In genomic region chr2:37918742-37919186, GRCh38 we compare ENCODE assay signal across 28 cellular contexts. TPM values are rescaled to one million over a fixed set of nuclear protein-coding genes. Genes with fewer than 3 reads are reported as not detected.
DNase-seq lines count a peak whose midpoint lies in the region; ATAC-seq, FAIRE-seq and TF ChIP-seq lines count a peak whose summit lies in the region.
"Had no signal": no experiment of that assay in that cellular context is flagged by ENCODE, and none has a peak within 500 bp of the region (broad histone marks: within the 10 kb centered on the region; RNA-seq: fewer than 3 reads in every experiment).

No MANE protein-coding gene starts in this region.

- TF ChIP-seq RAD21 in K562 (CRISPR knock-in tag; conservative IDR thresholded peaks at IDR 0.05 in 1 of 2, IDR thresholded peaks at IDR 0.05 in 1 of 2) (no peak), HepG2 (CRISPR knock-in tag; IDR thresholded peaks at IDR 0.05) (no peak)

- DNase-seq in left ventricle myocardium inferior (no peak), Right ventricle myocardium inferior (ENCODE audit: missing footprints) (no peak), K562 (ENCODE audit: extremely low read depth in 1 of 4, low spot score in 3 of 4) (no peak), HepG2 (ENCODE audit: low spot score) (peak; percentile 99), spleen (no peak), T-helper 1 cell (no peak), activated gamma-delta T cell (lab: John Stamatoyannopoulos, UW) (no peak)
- DNase-seq: activated CD4-positive, alpha-beta memory T cell treated with anti-CD3 and anti-CD28 coated beads for 36 hours; activated CD8-positive, alpha-beta memory T cell treated with anti-CD3 and anti-CD28 coated beads, Interleukin-2, amount 50 U/mL, for 4 hours; activated naive CD4-positive, alpha-beta T cell treated with anti-CD3 and anti-CD28 coated beads, Interleukin-2, amount 10 ng/mL, durations not matched to agents 7 days and 5 days; amniotic stem cell; HFFc6; hippocampal formation; left cardiac atrium; mesendoderm; NCI-H1694; NCI-H446; NCI-H748 treated with DMSO at 0.1 percent for 48 hours; right cardiac atrium; SHP77; stimulated activated naive CD8-positive, alpha-beta T cell treated with anti-CD3 and anti-CD28 coated beads, Interleukin-15, amount 100 ng/mL, for 72 hours; thyroid gland had no signal

- H3K4me1 ChIP-seq in left ventricle myocardium inferior (peaks cover 33% of the 10 kb centered on the region), K562 (replicated peaks in 1 of 2; ENCODE audit: control insufficient read depth in 2 of 2, insufficient read depth in 2 of 2, low read length in 2 of 2) (no peaks in the 10 kb centered on the region; a peak in 1 of 5 replicates), HepG2 (ENCODE audit: insufficient read depth, low read length) (peaks cover 86% of the 10 kb centered on the region), spleen (peaks cover 0 to 18% (median 8%) of the 10 kb centered on the region in 6 donors)

- no peaks in the 10 kb centered on the region for H4K20me1 ChIP-seq in K562 (replicated peaks; ENCODE audit: control insufficient read depth, insufficient read depth, low read length)
- H4K20me1 ChIP-seq in HepG2 (ENCODE audit: insufficient read depth, low read length), result no peaks in the 10 kb centered on the region

- H3K79me2 ChIP-seq in K562 (ENCODE audit: control insufficient read depth, insufficient read depth, low read length), result no peaks in the 10 kb centered on the region
- H3K79me2 ChIP-seq in HepG2 (ENCODE audit: insufficient read depth, low read length), result no peaks in the 10 kb centered on the region

- no peak overlapping the region for H2AFZ ChIP-seq in K562 (ENCODE audit: low read depth, low read length)
- H2AFZ ChIP-seq in HepG2 (ENCODE audit: low read length), result no peak overlapping the region

- no TSS peak for BruUV-seq in K562 (replicated peaks; lab: Mats Ljungman, UMichigan)
- no TSS peak for BruUV-seq in HepG2 (replicated peaks; lab: Mats Ljungman, UMichigan)

- TF ChIP-seq POLR2A in K562 (conservative IDR thresholded peaks at IDR 0.05) (no peak), HepG2 (IDR thresholded peaks at IDR 0.05; ENCODE audit: insufficient read depth in 1 of 2, low read depth in 2 of 2, low read length in 2 of 2) (peak in 1 of 2 experiments; percentile 73; a peak in 2 of 4 replicates), spleen (IDR thresholded peaks at IDR 0.05) (no peak)

- H3K9me1 ChIP-seq in K562 (ENCODE audit: control insufficient read depth, insufficient read depth, low read length), result no peaks in the 10 kb centered on the region

- no peak for TF ChIP-seq EP300 in K562 (IDR thresholded peaks at IDR 0.05; ENCODE audit: low read length)
- TF ChIP-seq EP300 in HepG2 (IDR thresholded peaks at IDR 0.05; ENCODE audit: low read depth in 2 of 2, low read length in 2 of 2), result peak; percentile 96 to 98
- peak; percentile 90 for TF ChIP-seq EP300 in HepG2 (CRISPR knock-in tag; IDR thresholded peaks at IDR 0.05; ENCODE audit: borderline replicate concordance)

- no peak overlapping the region for H3K4me3 ChIP-seq in left ventricle myocardium inferior
- no peak overlapping the region for H3K4me3 ChIP-seq in K562
- H3K4me3 ChIP-seq in HepG2 (replicated peaks in 1 of 3; ENCODE audit: insufficient read depth in 1 of 3, low read depth in 2 of 3, low read length in 3 of 3), result peak overlapping the region in 2 of 3 experiments; percentile 39 to 44; a peak in 2 of 6 replicates
- H3K4me3 ChIP-seq in spleen, result no peak overlapping the region
- H3K4me3 ChIP-seq: GM23338, thyroid gland, vagina had no signal

- H3K9me3 ChIP-seq in left ventricle myocardium inferior (replicated peaks) (no peaks in the 10 kb centered on the region), K562 (replicated peaks; ENCODE audit: control insufficient read depth, insufficient read depth, low read depth, low read length) (no peaks in the 10 kb centered on the region), HepG2 (ENCODE audit: low read length) (no peaks in the 10 kb centered on the region), spleen (no peaks in the 10 kb centered on the region)
- H3K9me3 ChIP-seq: thyroid gland, vagina had no signal

- POLR2A ChIA-PET in K562 (lab: Yijun Ruan, JAX) (no interaction called here), HepG2 (lab: Yijun Ruan, JAX) (no interaction called here)

- no peaks in the 10 kb centered on the region for H3K36me3 ChIP-seq in left ventricle myocardium inferior
- H3K36me3 ChIP-seq in K562 (ENCODE audit: control insufficient read depth, insufficient read depth, low read length), result no peaks in the 10 kb centered on the region
- no peaks in the 10 kb centered on the region for H3K36me3 ChIP-seq in HepG2 (replicated peaks in 1 of 2; ENCODE audit: control insufficient read depth in 1 of 2, insufficient read depth in 2 of 2, low read length in 2 of 2)
- no peaks in the 10 kb centered on the region for H3K36me3 ChIP-seq in spleen
- H3K36me3 ChIP-seq: thyroid gland, vagina had no signal

- in situ Hi-C loops in K562 (cut with MboI), result no loop called here
- in situ Hi-C loops in HepG2 (cut with HindIII; ENCODE audit: extremely low pct_ligation_motif_present, low pct_unique_long_range_greater_than_20kb), result no loop called here

- no peak for ATAC-seq in Right ventricle myocardium inferior
- ATAC-seq in K562, result no peak
- peak; percentile 88 for ATAC-seq in HepG2
- no peak for ATAC-seq in HG03460 (IDR thresholded peaks at IDR 0.05; ENCODE audit: unreplicated experiment)
- ATAC-seq: activated CD4-positive, CD25-positive, alpha-beta regulatory T cell treated with anti-CD3 and anti-CD28 coated beads, Interleukin-2, amount 50 U/mL, for 24 hours; GM23338; left cardiac atrium; Panc1; right cardiac atrium; stimulated activated naive CD8-positive, alpha-beta T cell treated with anti-CD3 and anti-CD28 coated beads, Interleukin-15, amount 100 ng/mL, for 72 hours had no signal

- peak; percentile 52 for FAIRE-seq in K562 (lab: Jason Lieb, UNC)
- peak; percentile 86 for FAIRE-seq in HepG2 (lab: Jason Lieb, UNC)
- FAIRE-seq: endothelial cell of umbilical vein had no signal

- intact Hi-C loops in left ventricle myocardium inferior (cut with micrococcal nuclease) (no loop called here), Right ventricle myocardium inferior (cut with DNase I) (no loop called here), K562 (cut with micrococcal nuclease) (no loop called here), HepG2 (cut with micrococcal nuclease; ENCODE audit: unreplicated experiment) (loop anchor here (2.0 kb wide), 2 partner anchors 22 to 44 kb away; no protein-coding TSS in a partner anchor), spleen (cut with DNase I; ENCODE audit: low total_unique reads) (no loop called here)

- no peak overlapping the region for H3K9ac ChIP-seq in K562 (ENCODE audit: insufficient read depth in 1 of 2, low read depth in 2 of 2, low read length in 2 of 2)
- H3K9ac ChIP-seq in HepG2 (ENCODE audit: insufficient read depth, low read depth, low read length), result peak overlapping the region; percentile 62

- CTCF ChIA-PET in K562 (lab: Yijun Ruan, JAX; ENCODE audit: low intra/inter-chr PET ratio), result no interaction called here
- CTCF ChIA-PET in HepG2 (lab: Yijun Ruan, JAX; ENCODE audit: low intra/inter-chr PET ratio, low total read pairs), result no interaction called here

- TF ChIP-seq CTCF in left ventricle myocardium inferior (IDR thresholded peaks at IDR 0.05; ENCODE audit: borderline replicate concordance) (no peak), K562 (IDR thresholded peaks at IDR 0.05 in 2 of 3, conservative IDR thresholded peaks at IDR 0.05 in 1 of 3; ENCODE audit: insufficient read depth in 2 of 3, low read depth in 1 of 3, low read length in 3 of 3) (no peak), HepG2 (CRISPR knock-in tag; IDR thresholded peaks at IDR 0.05) (no peak), spleen (IDR thresholded peaks at IDR 0.05 in 8 of 11, conservative IDR thresholded peaks at IDR 0.05 in 3 of 11) (no peak)

- H3K27me3 ChIP-seq in left ventricle myocardium inferior (ENCODE audit: low read depth) (no peaks in the 10 kb centered on the region), K562 (ENCODE audit: control insufficient read depth in 2 of 2, insufficient read depth in 2 of 2, low read length in 2 of 2) (peaks cover 2 to 3% of the 10 kb centered on the region in 2 experiments; a peak in 4 of 5 replicates), HepG2 (ENCODE audit: control insufficient read depth in 1 of 2, insufficient read depth in 2 of 2, low read length in 2 of 2) (no peaks in the 10 kb centered on the region), spleen (replicated peaks in 1 of 7) (no peaks in the 10 kb centered on the region)
- H3K27me3 ChIP-seq: thyroid gland, vagina had no signal

- H3K27ac ChIP-seq in left ventricle myocardium inferior (replicated peaks) (peak overlapping the region; percentile 78), K562 (ENCODE audit: extremely low read depth, low read depth, low read length) (no peak overlapping the region), HepG2 (ENCODE audit: extremely low read length, insufficient read depth, low read length) (peak overlapping the region; percentile 91), spleen (peak overlapping the region; percentile 20 to 92 (median 70))
- H3K27ac ChIP-seq: thyroid gland, vagina had no signal

- no peak overlapping the region for H3K4me2 ChIP-seq in K562 (ENCODE audit: insufficient read depth, low read length)
- H3K4me2 ChIP-seq in HepG2 (ENCODE audit: low read depth, low read length), result peak overlapping the region; percentile 79
- H3K4me2 ChIP-seq: GM23338 had no signal

RNA-seq across cellular contexts. Expression of gene RMDN2, which starts 6.3 kb away (rescaled TPM):
- total RNA-seq in left ventricle myocardium inferior (6.5 TPM), Right ventricle myocardium inferior (5.8 TPM), K562 (2014; rRNA removed) (1.5 and 2.8 TPM in 2 replicates), K562 (2014; rRNA removed; fragmentation: Illumina TruSeq; extraction: Trizol) (4.2 and 4.7 TPM in 2 replicates), K562 (2015; rRNA removed; fragmentation: Illumina TruSeq; extraction: Trizol) (3.5 and 4.3 TPM in 2 replicates), K562 (2021) (2.2 and 2.7 TPM in 2 replicates), HepG2 (2016; rRNA removed; fragmentation: Illumina TruSeq; extraction: Trizol) (4.7 and 8.9 TPM in 2 replicates), spleen (10 to 100 TPM; 22.1 to 57.1 (median 34.3) TPM)
- total RNA-seq in K562 (2011; cell fraction: chromatin; rRNA removed; ENCODE audit: low replicate concordance), result 1.2 and 6.3 TPM in 2 replicates
- 0.79 and 1.2 TPM in 2 replicates for total RNA-seq in K562 (2011; cell fraction: nucleolus; rRNA removed)
- 3.1 and 3.7 TPM in 2 replicates for total RNA-seq in K562 (2011; cell fraction: nucleoplasm; rRNA removed)
- polyA plus RNA-seq in K562 (2011; rRNA removed) (1.2 and 2.3 TPM in 2 replicates), K562 (2014; fragmentation: Illumina TruSeq; extraction: Trizol) (3.1 and 4.2 TPM in 2 replicates), K562 (2014; fragmentation: Nextera tagmentation; extraction: Ambion mirVana) (1 to 10 TPM; 1.8 to 3.7 TPM), K562 (2014; rRNA removed) (1.9 and 2.6 TPM in 2 replicates), HepG2 (2011; rRNA removed) (1.9 and 2.3 TPM in 2 replicates), spleen (10 to 100 TPM; 10.8 to 18.3 (median 12.9) TPM)
- polyA plus RNA-seq in K562 (2011; cell fraction: cytosol; rRNA removed), result 0.37 and 0.59 TPM in 2 replicates
- polyA plus RNA-seq in K562 (2011; cell fraction: nucleus; rRNA removed), result 0.73 and 0.87 TPM in 2 replicates
- 2.4 and 2.7 TPM in 2 replicates for polyA plus RNA-seq in K562 (2012)
- polyA minus RNA-seq in K562 (2011; rRNA and poly(A)+ RNA removed), result 1.8 and 2.0 TPM in 2 replicates
- 1.1 TPM in 1 of 2 replicates, not detected in the other for polyA minus RNA-seq in K562 (2011; cell fraction: cytosol; rRNA and poly(A)+ RNA removed)
- polyA minus RNA-seq in K562 (2011; cell fraction: nucleus; rRNA and poly(A)+ RNA removed), result 1.7 and 2.2 TPM in 2 replicates
- total RNA-seq in HepG2 (2016; cell fraction: cytosol; rRNA removed; fragmentation: Illumina TruSeq; extraction: Trizol; ENCODE audit: low read depth), result 15.2 and 18.1 TPM in 2 replicates
- total RNA-seq in HepG2 (2016; cell fraction: insoluble cytoplasmic fraction; rRNA removed; fragmentation: Illumina TruSeq; extraction: Trizol), result 5.3 and 9.6 TPM in 2 replicates
- 6.2 and 8.7 TPM in 2 replicates for total RNA-seq in HepG2 (2016; cell fraction: membrane; rRNA removed; fragmentation: Illumina TruSeq; extraction: Trizol)
- total RNA-seq in HepG2 (2016; cell fraction: nucleus; rRNA removed; fragmentation: Illumina TruSeq; extraction: Trizol), result 19.6 and 19.9 TPM in 2 replicates
- 0.59 and 0.99 TPM in 2 replicates for polyA plus RNA-seq in HepG2 (2011; cell fraction: cytosol; rRNA removed)
- polyA plus RNA-seq in HepG2 (2011; cell fraction: nucleus; rRNA removed), result 1.8 and 2.1 TPM in 2 replicates
- polyA plus RNA-seq in HepG2 (2012), result 2.1 and 2.7 TPM in 2 replicates
- polyA plus RNA-seq in HepG2 (2016; cell fraction: cytosol; fragmentation: Illumina TruSeq; extraction: Trizol; ENCODE audit: low read depth), result 0.79 and 0.85 TPM in 2 replicates
- 3.2 and 3.5 TPM in 2 replicates for polyA plus RNA-seq in HepG2 (2016; cell fraction: insoluble cytoplasmic fraction; fragmentation: Illumina TruSeq; extraction: Trizol; ENCODE audit: low read depth)
- 1.1 and 1.6 TPM in 2 replicates for polyA plus RNA-seq in HepG2 (2016; cell fraction: membrane; fragmentation: Illumina TruSeq; extraction: Trizol; ENCODE audit: low read depth)
- polyA plus RNA-seq in HepG2 (2016; cell fraction: nucleus; fragmentation: Illumina TruSeq; extraction: Trizol; ENCODE audit: insufficient read depth, low read depth), result 16.4 and 18.5 TPM in 2 replicates
- polyA minus RNA-seq in HepG2 (2011; rRNA and poly(A)+ RNA removed; ENCODE audit: low replicate concordance), result 0.40 and 0.84 TPM in 2 replicates
- 1.8 and 2.2 TPM in 2 replicates for polyA minus RNA-seq in HepG2 (2011; cell fraction: cytosol; rRNA and poly(A)+ RNA removed)
- polyA minus RNA-seq in HepG2 (2011; cell fraction: nucleus; rRNA and poly(A)+ RNA removed), result 13.8 and 14.3 TPM in 2 replicates

Comparison
In these comparisons a context has a peak if more than half of its experiments do, and no peak if none do; other contexts are left out.
1. H3K4me3 ChIP-seq: peak in HepG2 (2 of 3); none in left ventricle myocardium inferior (single experiment), K562 (single experiment) and spleen (0 of 8).